Comparison of ENCODE assay signal across 25 cellular contexts in genomic region chr20:44027686-44028340, GRCh38.
DNase-seq lines count a peak whose midpoint lies in the region; ATAC-seq and TF ChIP-seq lines count a peak whose summit lies in the region.
"Had no signal": no experiment of that assay in that cellular context is flagged by ENCODE, and none has a peak within 500 bp of the region (broad histone marks: within the 10 kb centered on the region; RNA-seq: fewer than 3 reads in every experiment).

No MANE protein-coding gene starts in this region.

- peak overlapping the region in 2 of 3 experiments; percentile 17 to 84; a peak in 2 of 7 replicates for H3K27ac Mint-ChIP-seq in H9
- H3K27ac Mint-ChIP-seq: HFFc6, progenitor cell of endocrine pancreas had no signal

- H3K27ac ChIP-seq in H9 (ENCODE audit: insufficient read length, low read depth, low read length) (no peak overlapping the region), foreskin keratinocyte (no peak overlapping the region)
- H3K27ac ChIP-seq: ascending aorta, left ventricle myocardium inferior, neutrophil, testis, WERI-Rb-1 had no signal

- H3K27me3 ChIP-seq in H9 (ENCODE audit: insufficient read depth, low read length): no peaks in the 10 kb centered on the region
- peaks cover 69% of the 10 kb centered on the region for H3K27me3 ChIP-seq in foreskin keratinocyte
- H3K27me3 ChIP-seq: ascending aorta, testis had no signal

- no peak overlapping the region for H2BK20ac ChIP-seq in H9 (ENCODE audit: low read depth, low read length, poor library complexity, severe bottlenecking)

- no peak overlapping the region for H2BK15ac ChIP-seq in H9 (ENCODE audit: low read depth, low read length)

- H3K4me1 Mint-ChIP-seq in H9: peaks cover 13 to 19% of the 10 kb centered on the region in 2 experiments

- no peaks in the 10 kb centered on the region for H4K20me1 ChIP-seq in H9 (ENCODE audit: control insufficient read depth, insufficient read depth, insufficient read length)

- H4K8ac ChIP-seq in H9 (replicated peaks; ENCODE audit: insufficient read length, low read depth, low read length): no peak overlapping the region

- H3K9me3 Mint-ChIP-seq in H9: no peaks in the 10 kb centered on the region
- H3K9me3 Mint-ChIP-seq: activated naive CD4-positive, alpha-beta T cell treated with anti-CD3 and anti-CD28 coated beads, Interleukin-2, amount 50 U/mL, for 24 hours; HFFc6 had no signal

- peak; percentile 45 for DNase-seq in activated CD8-positive, alpha-beta memory T cell treated with anti-CD3 and anti-CD28 coated beads, Interleukin-2, amount 50 U/mL, for 48 hours
- no peak for DNase-seq in activated CD8-positive, alpha-beta memory T cell treated with anti-CD3 and anti-CD28 coated beads, Interleukin-2, amount 50 U/mL, for 4 hours
- DNase-seq in H9: no peak
- DNase-seq in ecto neural progenitor cell (ENCODE audit: low spot score): peak; percentile 40
- peak; percentile 17 for DNase-seq in stimulated activated CD8-positive, alpha-beta memory T cell treated with anti-CD3 and anti-CD28 coated beads, Interleukin-4, amount 100 ng/mL, for 48 hours
- no peak for DNase-seq in dedifferentiated amniotic fluid mesenchymal stem cell (ENCODE audit: extremely low spot score)
- no peak for DNase-seq in foreskin keratinocyte
- DNase-seq: activated CD4-positive, alpha-beta T cell treated with anti-CD3 and anti-CD28 coated beads for 4 hours; cortex of kidney; erythroblast; left ventricle myocardium inferior; NCI-H187; NCI-H2171; NCI-H82; stimulated activated naive CD4-positive, alpha-beta T cell; SW 1271; testis; WERI-Rb-1 had no signal

- WGBS in H9 (ENCODE audit: extremely low coverage, insufficient read length, low lambda C conversion rate): no CpG with 5 or more reads among the region's 9 CpGs

- no peak overlapping the region for H2AK5ac ChIP-seq in H9 (ENCODE audit: insufficient read length, low read length)

- no peak overlapping the region for H3K9ac ChIP-seq in H9 (ENCODE audit: extremely low read depth, insufficient read length, low read length)

- H3K36me3 Mint-ChIP-seq in H9 (ENCODE audit: insufficient read depth in 1 of 3, low read depth in 3 of 3): no peaks in the 10 kb centered on the region
- H3K36me3 Mint-ChIP-seq: activated naive CD4-positive, alpha-beta T cell treated with anti-CD3 and anti-CD28 coated beads, Interleukin-2, amount 50 U/mL, for 24 hours had no signal

- no peak overlapping the region for H3K18ac ChIP-seq in H9 (ENCODE audit: insufficient read length, low read depth, low read length)

- no peak overlapping the region for H3K4me3 Mint-ChIP-seq in H9
- H3K4me3 Mint-ChIP-seq: activated naive CD4-positive, alpha-beta T cell treated with anti-CD3 and anti-CD28 coated beads, Interleukin-2, amount 50 U/mL, for 24 hours; HFFc6 had no signal

- H2BK120ac ChIP-seq in H9 (ENCODE audit: low read depth, low read length, poor library complexity, severe bottlenecking): no peak overlapping the region

- H2BK12ac ChIP-seq in H9 (ENCODE audit: insufficient read length, low read depth, low read length): no peak overlapping the region

- no peaks in the 10 kb centered on the region for H3K9me3 ChIP-seq in H9 (ENCODE audit: control insufficient read depth, low read depth, low read length)
- H3K9me3 ChIP-seq: A549, ascending aorta, left ventricle myocardium inferior, neutrophil, testis had no signal

- no peak for ATAC-seq in GM21619 (IDR thresholded peaks at IDR 0.05; ENCODE audit: unreplicated experiment)
- ATAC-seq in foreskin keratinocyte: no peak
- ATAC-seq: A549 had no signal

- H3K79me1 ChIP-seq in H9 (ENCODE audit: insufficient read depth, low read depth, low read length, poor library complexity, severe bottlenecking): no peaks in the 10 kb centered on the region

- H2BK5ac ChIP-seq in H9 (ENCODE audit: insufficient read length, low read length): no peak overlapping the region

- H2AFZ ChIP-seq in H9 (ENCODE audit: low read length): no peak overlapping the region

- H4K91ac ChIP-seq in H9 (ENCODE audit: insufficient read length, low read depth, low read length): no peak overlapping the region

- no peaks in the 10 kb centered on the region for H3K79me2 ChIP-seq in H9 (ENCODE audit: insufficient read depth, low read length)

- peaks cover 2% of the 10 kb centered on the region for H3K27me3 Mint-ChIP-seq in H9 (ENCODE audit: low read depth)
- H3K27me3 Mint-ChIP-seq: activated naive CD4-positive, alpha-beta T cell treated with anti-CD3 and anti-CD28 coated beads, Interleukin-2, amount 50 U/mL, for 24 hours had no signal

- no peak overlapping the region for H3K56ac ChIP-seq in H9 (ENCODE audit: insufficient read length, low read depth, low read length)

- H3K14ac ChIP-seq in H9 (ENCODE audit: insufficient read depth, low read length): no peak overlapping the region

- H3K4me2 ChIP-seq in H9 (ENCODE audit: insufficient read depth, insufficient read length, low read length): no peak overlapping the region
- H3K4me2 ChIP-seq: A549 had no signal

- no peak overlapping the region for H3K23ac ChIP-seq in H9 (ENCODE audit: insufficient read length, low read depth, low read length)

- TF ChIP-seq CTCF in H9 (conservative IDR thresholded peaks at IDR 0.05) (no peak), foreskin keratinocyte (conservative IDR thresholded peaks at IDR 0.05) (no peak)

- no peak overlapping the region for H4K5ac ChIP-seq in H9 (ENCODE audit: insufficient read length, low read depth, low read length)

- no peak overlapping the region for H3T11ph ChIP-seq in H9 (ENCODE audit: low read length)

- 0 out of 2 replicates have a peak, but pooled peaks cover 3% of the 10 kb centered on the region for H3K4me1 ChIP-seq in H9 (ENCODE audit: insufficient read depth, low read length)
- no peaks in the 10 kb centered on the region for H3K4me1 ChIP-seq in foreskin keratinocyte
- H3K4me1 ChIP-seq: A549, ascending aorta, left ventricle myocardium inferior, testis had no signal

- no peak overlapping the region for H3K4ac ChIP-seq in H9 (ENCODE audit: low read depth, low read length)

- no peaks in the 10 kb centered on the region for H3K23me2 ChIP-seq in H9 (ENCODE audit: insufficient read length, low read depth, low read length, poor library complexity, severe bottlenecking)

Comparison
In these comparisons a context has a peak if more than half of its experiments do, and no peak if none do; other contexts are left out.
1. DNase-seq: peak in activated CD8-positive, alpha-beta memory T cell treated with anti-CD3 and anti-CD28 coated beads, Interleukin-2, amount 50 U/mL, for 48 hours (single experiment), ecto neural progenitor cell (single experiment) and stimulated activated CD8-positive, alpha-beta memory T cell treated with anti-CD3 and anti-CD28 coated beads, Interleukin-4, amount 100 ng/mL, for 48 hours (single experiment); none in activated CD8-positive, alpha-beta memory T cell treated with anti-CD3 and anti-CD28 coated beads, Interleukin-2, amount 50 U/mL, for 4 hours (single experiment), H9 (single experiment), dedifferentiated amniotic fluid mesenchymal stem cell (single experiment) and foreskin keratinocyte (0 of 2).